8 cellular contexts compared by ENCODE assay signal in genomic region chr16:72467157-72467759, GRCh38.
DNase-seq lines count a peak whose midpoint lies in the region; ATAC-seq, FAIRE-seq and TF ChIP-seq lines count a peak whose summit lies in the region.

No MANE protein-coding gene starts in this region.

- no peak overlapping the region for H3K4me2 ChIP-seq in Karpas-422 (ENCODE audit: low read depth, low read length, poor library complexity, severe bottlenecking)

- TF ChIP-seq CTCF in GM10266 (IDR thresholded peaks at IDR 0.05; ENCODE audit: control insufficient read depth, insufficient read depth, low read depth, missing control alignments) (peak; percentile 61), fibroblast of pulmonary artery (IDR thresholded peaks at IDR 0.05; ENCODE audit: low read length, missing control alignments) (peak; percentile 82)

- no peak overlapping the region for H3K27ac ChIP-seq in Karpas-422 (ENCODE audit: low read length)
- H3K27ac ChIP-seq in small intestine (ENCODE audit: low read depth in 1 of 2, low read length in 1 of 2) = no peak overlapping the region

- no peaks in the 10 kb centered on the region for H3K9me2 ChIP-seq in Karpas-422 (replicated peaks; ENCODE audit: insufficient read depth, low read length)

- H3K4me3 ChIP-seq in Karpas-422 (ENCODE audit: low read length) (no peak overlapping the region), fibroblast of pulmonary artery (replicated peaks; ENCODE audit: low read depth, low read length) (no peak overlapping the region), small intestine (ENCODE audit: low read depth in 1 of 2, low read length in 2 of 2) (no peak overlapping the region)

- H3K79me2 ChIP-seq in Karpas-422 (ENCODE audit: low read length) = no peaks in the 10 kb centered on the region

- peaks cover 19% of the 10 kb centered on the region for H3K4me1 ChIP-seq in Karpas-422 (ENCODE audit: low read length)
- no peaks in the 10 kb centered on the region for H3K4me1 ChIP-seq in small intestine (ENCODE audit: control insufficient read depth in 2 of 2, insufficient read depth in 1 of 2, low read depth in 1 of 2, low read length in 1 of 2)

- H3K27me3 ChIP-seq in Karpas-422 (ENCODE audit: low read length) (no peaks in the 10 kb centered on the region), small intestine (ENCODE audit: control insufficient read depth in 2 of 2, insufficient read depth in 2 of 2, low read length in 2 of 2) (no peaks in the 10 kb centered on the region)

- H4K20me1 ChIP-seq in Karpas-422 (ENCODE audit: insufficient read depth, low read depth, low read length) = no peaks in the 10 kb centered on the region

- H3K36me3 ChIP-seq in Karpas-422 (ENCODE audit: insufficient read depth, low read length) (no peaks in the 10 kb centered on the region), small intestine (ENCODE audit: control insufficient read depth in 2 of 2, insufficient read depth in 2 of 2, low read length in 2 of 2) (no peaks in the 10 kb centered on the region)

- ATAC-seq in GM19023 (IDR thresholded peaks at IDR 0.05; ENCODE audit: unreplicated experiment) (no peak), HG02852 (IDR thresholded peaks at IDR 0.05; ENCODE audit: unreplicated experiment) (no peak)

- H2AFZ ChIP-seq in Karpas-422 (ENCODE audit: low read length) = no peak overlapping the region

- WGBS in small intestine, 3 donors = 37 to 41% (median 39%) methylated on average over 3 of the region's 3 CpGs

- DNase-seq in GM10266 (ENCODE audit: extremely low spot score) (peak; percentile 15), Karpas-422 (peak; percentile 74), RPMI8226 (peak; percentile 53), fibroblast of pulmonary artery (ENCODE audit: low read depth) (peak; percentile 78), small intestine (peak; percentile 51)
- DNase-seq in activated CD4-positive, alpha-beta T cell treated with anti-CD3 and anti-CD28 coated beads for 4 hours = no peak

- H3K9me3 ChIP-seq in Karpas-422 (ENCODE audit: low read length) (no peaks in the 10 kb centered on the region), small intestine (ENCODE audit: control insufficient read depth, low read depth) (no peaks in the 10 kb centered on the region)

- no peak overlapping the region for H3K9ac ChIP-seq in Karpas-422 (ENCODE audit: low read length)

- no peak for FAIRE-seq in small intestine (lab: Jason Lieb, UNC)

Comparison
In these comparisons a context has a peak if more than half of its experiments do, and no peak if none do; other contexts are left out.
1. DNase-seq: peak in GM10266 (single experiment), Karpas-422 (single experiment), RPMI8226 (single experiment), fibroblast of pulmonary artery (single experiment) and small intestine (single experiment); none in activated CD4-positive, alpha-beta T cell treated with anti-CD3 and anti-CD28 coated beads for 4 hours (0 of 2).